Comparison of ENCODE assay signal across 26 cellular contexts in genomic region chr10:68109312-68109711, GRCh38. TPM values are rescaled to one million over a fixed set of nuclear protein-coding genes. Genes with fewer than 3 reads are reported as not detected.
DNase-seq lines count a peak whose midpoint lies in the region; ATAC-seq and TF ChIP-seq lines count a peak whose summit lies in the region.
"Had no signal": no experiment of that assay in that cellular context is flagged by ENCODE, and none has a peak within 500 bp of the region (broad histone marks: within the 10 kb centered on the region; RNA-seq: fewer than 3 reads in every experiment).

Gene MYPN (plus strand): TSS chr10:68109488. CDS start chr10:68121439, 11,951 bp downstream.

- H4K20me1 ChIP-seq in mammary epithelial cell (ENCODE audit: insufficient read depth, low read length): no peaks in the 10 kb centered on the region
- H4K20me1 ChIP-seq: BLaER1 had no signal

- H3K27ac ChIP-seq in mammary epithelial cell (ENCODE audit: insufficient read depth, low read depth, low read length) (no peak within 1 kb of the TSS), gastroesophageal sphincter (peak within 1 kb of the TSS in 2 of 4 donors; percentile 7 to 9)
- H3K27ac ChIP-seq: BLaER1, RWPE1 had no signal

- DNase-seq in mammary epithelial cell (no peak), MCF 10A (ENCODE audit: unreplicated experiment) (no peak), myocyte (ENCODE audit: low read depth) (peak; percentile 88), progenitor cell of endocrine pancreas (ENCODE audit: low spot score, unreplicated experiment) (no peak)
- DNase-seq: activated CD8-positive, alpha-beta memory T cell treated with anti-CD3 and anti-CD28 coated beads for 24 hours; activated naive CD4-positive, alpha-beta T cell; activated T-cell treated with anti-CD3 and anti-CD28 coated beads, Interleukin-2, amount 50 U/mL, for 4 hours; amygdala; Calu3; GOT3; MV-4-11; NCI-H187; NCI-H69; stimulated activated CD4-positive, alpha-beta T cell treated with anti-CD3 and anti-CD28 coated beads, Interleukin-15, amount 100 ng/mL, for 24 hours; stimulated activated CD8-positive, alpha-beta memory T cell treated with anti-CD3 and anti-CD28 coated beads, Interleukin-4, amount 100 ng/mL, for 48 hours; SW 1271 had no signal

- no peak within 1 kb of the TSS for H3K9ac ChIP-seq in mammary epithelial cell (ENCODE audit: insufficient read depth, low read length)
- H3K9ac ChIP-seq: BLaER1 had no signal

- 100% methylated on average over 3 of the region's 3 CpGs for WGBS in mammary epithelial cell (ENCODE audit: low coverage, missing lambda C conversion rate)
- 0 to 36% methylated on average over 2 to 3 of the region's 3 CpGs for WGBS in gastroesophageal sphincter (ENCODE audit: low coverage in 1 of 2), 2 donors

- CTCF ChIA-PET in mammary epithelial cell (lab: Charles Lee; ENCODE audit: low non-redundant PET): no interaction called here
- CTCF ChIA-PET in MCF 10A (lab: Yijun Ruan, JAX): interaction anchor here (1.1 to 1.6 kb wide), 2 partner anchors 12 to 13 kb away, joined by 3 to 4 read pairs; no protein-coding TSS in a partner anchor

- H3K27ac Mint-ChIP-seq in MCF 10A (ENCODE audit: low read depth, unreplicated experiment): no peak within 1 kb of the TSS
- no peak within 1 kb of the TSS for H3K27ac Mint-ChIP-seq in progenitor cell of endocrine pancreas
- H3K27ac Mint-ChIP-seq: dendritic cell treated with granulocyte-macrophage colony-stimulating factor and Interleukin-4, amounts not matched to agents 40 ng/mL and 50 ng/mL, for 4 days had no signal

- H3K27me3 ChIP-seq in mammary epithelial cell (ENCODE audit: insufficient read depth, low read length) (no peaks in the 10 kb centered on the region), gastroesophageal sphincter (no peaks in the 10 kb centered on the region)
- H3K27me3 ChIP-seq: BLaER1 had no signal

- H3K4me2 ChIP-seq in mammary epithelial cell (ENCODE audit: insufficient read depth, low read depth, low read length): peak within 1 kb of the TSS; percentile 85
- H3K4me2 ChIP-seq: BLaER1 had no signal

- dilution Hi-C loops in mammary epithelial cell (cut with HindIII; ENCODE audit: low sequenced_read_pairs): no loop called here

- no TSS peak for BruUV-seq in mammary epithelial cell (replicated peaks; lab: Mats Ljungman, UMichigan)
- no TSS peak for BruUV-seq in MCF 10A (replicated peaks; lab: Mats Ljungman, UMichigan)

- H3K4me1 Mint-ChIP-seq in MCF 10A (ENCODE audit: insufficient read depth, unreplicated experiment): peaks cover 8% of the 10 kb centered on the region
- H3K4me1 Mint-ChIP-seq in progenitor cell of endocrine pancreas (ENCODE audit: low read depth): peaks cover 40% of the 10 kb centered on the region

- H3K9me3 Mint-ChIP-seq in MCF 10A (ENCODE audit: unreplicated experiment): no peaks in the 10 kb centered on the region
- no peaks in the 10 kb centered on the region for H3K9me3 Mint-ChIP-seq in progenitor cell of endocrine pancreas (ENCODE audit: low read depth)
- H3K9me3 Mint-ChIP-seq: activated T-cell treated with anti-CD3 and anti-CD28 coated beads, Interleukin-2, amount 50 U/mL, for 4 hours; dendritic cell treated with granulocyte-macrophage colony-stimulating factor and Interleukin-4, amounts not matched to agents 40 ng/mL and 50 ng/mL, for 4 days had no signal

- in situ Hi-C loops in mammary epithelial cell (cut with MboI; ENCODE audit: low sequenced_read_pairs in 2 of 2): no loop called here

- ATAC-seq in gastroesophageal sphincter: no peak
- no peak for ATAC-seq in GM19351 (IDR thresholded peaks at IDR 0.05; ENCODE audit: unreplicated experiment)
- ATAC-seq in HG02571 (IDR thresholded peaks at IDR 0.05; ENCODE audit: unreplicated experiment): no peak
- ATAC-seq in HG03378 (IDR thresholded peaks at IDR 0.05; ENCODE audit: unreplicated experiment): no peak
- ATAC-seq: activated T-cell treated with anti-CD3 and anti-CD28 coated beads, Interleukin-2, amount 50 U/mL, for 4 hours had no signal

- POLR2A ChIA-PET in MCF 10A (lab: Yijun Ruan, JAX): interaction anchor here (0.7 to 2.2 kb wide), 5 partner anchors 10 to 26 kb away, joined by 3 to 9 read pairs (median 6); no protein-coding TSS in a partner anchor

- H3K4me3 Mint-ChIP-seq in MCF 10A (ENCODE audit: unreplicated experiment): no peak within 1 kb of the TSS
- no peak within 1 kb of the TSS for H3K4me3 Mint-ChIP-seq in progenitor cell of endocrine pancreas (ENCODE audit: low read depth)
- H3K4me3 Mint-ChIP-seq: activated T-cell treated with anti-CD3 and anti-CD28 coated beads, Interleukin-2, amount 50 U/mL, for 4 hours; dendritic cell treated with granulocyte-macrophage colony-stimulating factor and Interleukin-4, amounts not matched to agents 40 ng/mL and 50 ng/mL, for 4 days had no signal

- intact Hi-C loops in mammary epithelial cell (cut with micrococcal nuclease): no loop called here
- intact Hi-C loops in MCF 10A (cut with micrococcal nuclease): no loop called here

- H3K4me1 ChIP-seq in mammary epithelial cell (ENCODE audit: insufficient read depth, low read length): peaks cover 22% of the 10 kb centered on the region
- H3K4me1 ChIP-seq in gastroesophageal sphincter: peaks cover 0 to 19% (median 4%) of the 10 kb centered on the region in 3 donors
- H3K4me1 ChIP-seq: BLaER1 had no signal

- H3K36me3 Mint-ChIP-seq in MCF 10A (ENCODE audit: insufficient read depth, unreplicated experiment) (no peaks in the 10 kb centered on the region), progenitor cell of endocrine pancreas (ENCODE audit: insufficient read depth) (no peaks in the 10 kb centered on the region)

- no peak for TF ChIP-seq POLR2A in gastroesophageal sphincter (IDR thresholded peaks at IDR 0.05)

- H3K27me3 Mint-ChIP-seq in MCF 10A (ENCODE audit: insufficient read depth, unreplicated experiment): no peaks in the 10 kb centered on the region
- no peaks in the 10 kb centered on the region for H3K27me3 Mint-ChIP-seq in progenitor cell of endocrine pancreas
- H3K27me3 Mint-ChIP-seq: dendritic cell treated with granulocyte-macrophage colony-stimulating factor and Interleukin-4, amounts not matched to agents 40 ng/mL and 50 ng/mL, for 4 days had no signal

- H2AFZ ChIP-seq in mammary epithelial cell (ENCODE audit: low read depth, low read length): no peak within 1 kb of the TSS

- H3K9me3 ChIP-seq in mammary epithelial cell (replicated peaks; ENCODE audit: insufficient read depth, low read length) (no peaks in the 10 kb centered on the region), gastroesophageal sphincter (no peaks in the 10 kb centered on the region)
- H3K9me3 ChIP-seq: BLaER1 had no signal

- TF ChIP-seq CTCF in mammary epithelial cell (conservative IDR thresholded peaks at IDR 0.05 in 1 of 2, IDR thresholded peaks at IDR 0.05 in 1 of 2; ENCODE audit: extremely low read depth in 1 of 2, insufficient read depth in 1 of 2, low read depth in 1 of 2, low read length in 2 of 2) (no peak), MCF 10A (IDR thresholded peaks at IDR 0.05; ENCODE audit: unreplicated experiment) (no peak), gastroesophageal sphincter (IDR thresholded peaks at IDR 0.05) (no peak), progenitor cell of endocrine pancreas (IDR thresholded peaks at IDR 0.05; ENCODE audit: unreplicated experiment) (no peak)

- no peak for TF ChIP-seq EP300 in gastroesophageal sphincter (IDR thresholded peaks at IDR 0.05)

- H3K79me2 ChIP-seq in mammary epithelial cell (ENCODE audit: insufficient read depth, low read length): no peaks in the 10 kb centered on the region

- H3K36me3 ChIP-seq in mammary epithelial cell (ENCODE audit: insufficient read depth, low read length): no peaks in the 10 kb centered on the region
- H3K36me3 ChIP-seq in gastroesophageal sphincter: no peaks in the 10 kb centered on the region
- H3K36me3 ChIP-seq: BLaER1 had no signal

- H3K4me3 ChIP-seq in mammary epithelial cell (replicated peaks in 1 of 3; ENCODE audit: insufficient read depth in 1 of 3, low read depth in 2 of 3, low read length in 3 of 3) (no peak within 1 kb of the TSS), gastroesophageal sphincter (peak within 1 kb of the TSS; percentile 9 to 13)
- H3K4me3 ChIP-seq: BLaER1 had no signal

RNA-seq across cellular contexts. Expression of gene MYPN, which starts in this region (rescaled TPM):
- 1 to 10 TPM; 1.8 to 3.0 TPM for total RNA-seq in mammary epithelial cell
- polyA plus RNA-seq in mammary epithelial cell: 2.2 TPM
- 2.3 TPM for polyA minus RNA-seq in mammary epithelial cell
- total RNA-seq in MCF 10A (2022): 0.22 and 0.37 TPM in 2 replicates
- 1 to 10 TPM in 1 of 4 donors, under 1 TPM in 1, not detected in 2; 0.79 to 1.9 TPM for total RNA-seq in gastroesophageal sphincter
- 119 and 131 TPM in 2 replicates for total RNA-seq in myocyte
- 15.6 TPM for polyA plus RNA-seq in myocyte (2012)
- 0.05 and 0.22 TPM in 2 replicates for total RNA-seq in progenitor cell of endocrine pancreas
- total RNA-seq: activated T-cell treated with anti-CD3 and anti-CD28 coated beads, Interleukin-2, amount 50 U/mL, for 4 hours; bronchial epithelial cell; mucosa of gallbladder; renal cortical epithelial cell had no signal

Comparison
In these comparisons a context has a peak if more than half of its experiments do, and no peak if none do; other contexts are left out.
1. RNA of gene MYPN (total RNA-seq): 119 to 131 TPM in myocyte; 1.8 to 3.0 TPM in mammary epithelial cell, 0.79 to 1.9 TPM in gastroesophageal sphincter, 0.22 to 0.37 TPM in MCF 10A and 0.05 to 0.22 TPM in progenitor cell of endocrine pancreas; every median in the first group is over 10 times any median in the second.
2. H3K4me3 ChIP-seq: peak in gastroesophageal sphincter (2 of 2); none in mammary epithelial cell (0 of 3).